Comparison of ENCODE assay signal across 18 cellular contexts in the genomic region with DNA sequence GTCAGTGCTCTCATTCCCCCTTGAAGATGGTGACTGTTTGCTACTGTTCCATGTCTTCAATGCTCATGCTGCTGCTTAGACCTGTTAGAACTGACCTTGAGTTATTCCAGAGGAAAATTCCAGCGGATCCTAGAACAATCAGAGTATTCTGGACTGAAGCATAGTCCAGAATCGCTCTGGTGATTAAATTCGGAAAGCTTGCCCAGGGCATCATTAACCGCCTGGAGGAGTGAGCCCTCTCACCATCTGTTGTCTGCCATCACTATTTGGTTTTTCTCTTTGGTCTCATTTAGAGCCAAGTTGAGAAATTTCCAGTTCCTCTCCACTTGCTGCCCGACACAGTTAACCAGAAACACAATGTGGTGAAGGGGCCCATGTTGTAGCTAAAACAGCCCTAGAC.
DNase-seq lines count a peak whose midpoint lies in the region; ATAC-seq and TF ChIP-seq lines count a peak whose summit lies in the region.
"Had no signal": no experiment of that assay in that cellular context is flagged by ENCODE, and none has a peak within 500 bp of the region (broad histone marks: within the 10 kb centered on the region; RNA-seq: fewer than 3 reads in every experiment).

No MANE protein-coding gene starts in this region.

- H3K9me3 Mint-ChIP-seq in H9 = peaks cover 13 to 14% of the 10 kb centered on the region in 2 experiments

- peak overlapping the region; percentile 78 for H2BK20ac ChIP-seq in H9 (ENCODE audit: low read depth, low read length, poor library complexity, severe bottlenecking)

- H3K36me3 Mint-ChIP-seq in H9 (ENCODE audit: insufficient read depth in 1 of 3, low read depth in 3 of 3) = peaks cover 0 to 15% (median 9%) of the 10 kb centered on the region in 3 experiments; a peak in 6 of 7 replicates
- H3K36me3 Mint-ChIP-seq: CD4-positive, alpha-beta memory T cell had no signal

- POLR2A ChIA-PET in AG04450 (lab: Yijun Ruan, JAX) (interaction anchor here (0.8 kb wide), 1 partner anchor 49 kb away, joined by 4 read pairs; no protein-coding TSS in a partner anchor), SK-N-SH (lab: Yijun Ruan, JAX) (no interaction called here)

- TF ChIP-seq CTCF in AG04450 (IDR thresholded peaks at IDR 0.05; ENCODE audit: low read depth, low read length) = no peak
- no peak for TF ChIP-seq CTCF in H9 (conservative IDR thresholded peaks at IDR 0.05)
- TF ChIP-seq CTCF in foreskin keratinocyte (conservative IDR thresholded peaks at IDR 0.05) = no peak
- no peak for TF ChIP-seq CTCF in SK-N-SH (IDR thresholded peaks at IDR 0.05)

- ATAC-seq in foreskin keratinocyte = no peak

- H3K27ac ChIP-seq in AG04450 (ENCODE audit: low read depth, low read length) = peak overlapping the region; percentile 21
- no peak overlapping the region for H3K27ac ChIP-seq in H9 (ENCODE audit: insufficient read length, low read depth, low read length)
- no peak overlapping the region for H3K27ac ChIP-seq in foreskin keratinocyte
- H3K27ac ChIP-seq in SK-N-SH (ENCODE audit: low read depth in 2 of 2, low read length in 1 of 2) = no peak overlapping the region
- H3K27ac ChIP-seq: A549, BLaER1, KMS-11, Peyer's patch had no signal

- CTCF ChIA-PET in AG04450 (lab: Charles Lee) (no interaction called here), SK-N-SH (lab: Yijun Ruan, JAX) (interaction anchor here (2.9 kb wide), 1 partner anchor 12 kb away, joined by 12 read pairs; no protein-coding TSS in a partner anchor)

- H4K20me1 ChIP-seq in H9 (ENCODE audit: control insufficient read depth, insufficient read depth, insufficient read length) = no peaks in the 10 kb centered on the region
- H4K20me1 ChIP-seq in SK-N-SH (ENCODE audit: insufficient read depth) = no peaks in the 10 kb centered on the region
- H4K20me1 ChIP-seq: BLaER1 had no signal

- H3K18ac ChIP-seq in H9 (ENCODE audit: insufficient read length, low read depth, low read length) = no peak overlapping the region

- no peaks in the 10 kb centered on the region for H3K79me1 ChIP-seq in H9 (ENCODE audit: insufficient read depth, low read depth, low read length, poor library complexity, severe bottlenecking)

- H3K4me3 ChIP-seq in AG04450 (ENCODE audit: low read depth, low read length) (no peak overlapping the region), SK-N-SH (ENCODE audit: low read depth in 2 of 2, low read length in 1 of 2) (no peak overlapping the region)
- H3K4me3 ChIP-seq: A549, BLaER1, Peyer's patch had no signal

- H3K36me3 ChIP-seq in SK-N-SH (replicated peaks in 1 of 2; ENCODE audit: control insufficient read depth in 1 of 2, insufficient read depth in 2 of 2, low read length in 1 of 2) = no peaks in the 10 kb centered on the region
- H3K36me3 ChIP-seq: BLaER1, Peyer's patch had no signal

- H3F3A ChIP-seq in SK-N-SH (replicated peaks; ENCODE audit: insufficient read depth) = no peaks in the 10 kb centered on the region

- no peak overlapping the region for H4K5ac ChIP-seq in H9 (ENCODE audit: insufficient read length, low read depth, low read length)

- H2AK5ac ChIP-seq in H9 (ENCODE audit: insufficient read length, low read length) = no peak overlapping the region

- H3K4me1 ChIP-seq in H9 (ENCODE audit: insufficient read depth, low read length) (no peaks in the 10 kb centered on the region; the same call in 1 of the 2 replicates), foreskin keratinocyte (no peaks in the 10 kb centered on the region), SK-N-SH (ENCODE audit: control insufficient read depth in 1 of 2, insufficient read depth in 2 of 2, low read depth in 1 of 2, low read length in 1 of 2) (no peaks in the 10 kb centered on the region; a peak in 1 of 4 replicates)
- H3K4me1 ChIP-seq: Peyer's patch had no signal

- H3K4me2 ChIP-seq in H9 (ENCODE audit: insufficient read depth, insufficient read length, low read length) (no peak overlapping the region), SK-N-SH (no peak overlapping the region)
- H3K4me2 ChIP-seq: A549, BLaER1, KMS-11 had no signal

- H3K56ac ChIP-seq in H9 (ENCODE audit: insufficient read length, low read depth, low read length) = no peak overlapping the region

- H3K9ac ChIP-seq in H9 (ENCODE audit: extremely low read depth, insufficient read length, low read length) (no peak overlapping the region), SK-N-SH (no peak overlapping the region)
- H3K9ac ChIP-seq: BLaER1, KMS-11 had no signal

- no peak overlapping the region for H3K23ac ChIP-seq in H9 (ENCODE audit: insufficient read length, low read depth, low read length)

- H3K79me2 ChIP-seq in H9 (ENCODE audit: insufficient read depth, low read length) = no peaks in the 10 kb centered on the region
- no peaks in the 10 kb centered on the region for H3K79me2 ChIP-seq in SK-N-SH (ENCODE audit: insufficient read depth)

- no peak overlapping the region for H3K4ac ChIP-seq in H9 (ENCODE audit: low read depth, low read length)

- no peaks in the 10 kb centered on the region for H3K23me2 ChIP-seq in H9 (ENCODE audit: insufficient read length, low read depth, low read length, poor library complexity, severe bottlenecking)

- no peaks in the 10 kb centered on the region for H3K27me3 ChIP-seq in AG04450 (ENCODE audit: control insufficient read depth, insufficient read depth, low read length)
- no peaks in the 10 kb centered on the region for H3K27me3 ChIP-seq in H9 (ENCODE audit: insufficient read depth, low read length)
- no peaks in the 10 kb centered on the region for H3K27me3 ChIP-seq in foreskin keratinocyte
- no peaks in the 10 kb centered on the region for H3K27me3 ChIP-seq in SK-N-SH (ENCODE audit: insufficient read depth)
- H3K27me3 ChIP-seq: BLaER1, Peyer's patch had no signal

- H2BK120ac ChIP-seq in H9 (ENCODE audit: low read depth, low read length, poor library complexity, severe bottlenecking) = no peak overlapping the region

- no peak for TF ChIP-seq RAD21 in SK-N-SH (IDR thresholded peaks at IDR 0.05; ENCODE audit: low read length)

- H3K27ac Mint-ChIP-seq in H9 = 0 out of 7 replicates have a peak overlapping the region, but pooled peaks of 1 of the 3 experiments have one; percentile 66

- no peaks in the 10 kb centered on the region for H3K27me3 Mint-ChIP-seq in H9 (ENCODE audit: low read depth)
- H3K27me3 Mint-ChIP-seq: CD4-positive, alpha-beta memory T cell had no signal

- H3K9me3 ChIP-seq in AG04450 (ENCODE audit: control insufficient read depth, insufficient read depth, low read length) (peaks cover 10% of the 10 kb centered on the region), H9 (ENCODE audit: control insufficient read depth, low read depth, low read length) (no peaks in the 10 kb centered on the region), SK-N-SH (no peaks in the 10 kb centered on the region)
- H3K9me3 ChIP-seq: A549 had no signal

- no peak overlapping the region for H3T11ph ChIP-seq in H9 (ENCODE audit: low read length)

- no peak for TF ChIP-seq EP300 in SK-N-SH (IDR thresholded peaks at IDR 0.05; ENCODE audit: borderline replicate concordance in 1 of 2, low read depth in 1 of 2, low read length in 1 of 2)

- no peak overlapping the region for H2BK12ac ChIP-seq in H9 (ENCODE audit: insufficient read length, low read depth, low read length)

- H3K4me1 Mint-ChIP-seq in H9 = peaks cover 20 to 23% of the 10 kb centered on the region in 2 experiments
- H3K4me1 Mint-ChIP-seq: CD4-positive, alpha-beta memory T cell had no signal

- no peak overlapping the region for H2BK15ac ChIP-seq in H9 (ENCODE audit: low read depth, low read length)

- WGBS in H9 (ENCODE audit: extremely low coverage, insufficient read length, low lambda C conversion rate) = no CpG with 5 or more reads among the region's 5 CpGs
- 90% methylated on average over 5 of the region's 5 CpGs for WGBS in SK-N-SH (ENCODE audit: low lambda C conversion rate)

- H2AFZ ChIP-seq in H9 (ENCODE audit: low read length) (no peak overlapping the region), SK-N-SH (ENCODE audit: low read depth) (no peak overlapping the region)

- H2BK5ac ChIP-seq in H9 (ENCODE audit: insufficient read length, low read length) = no peak overlapping the region

- H4K91ac ChIP-seq in H9 (ENCODE audit: insufficient read length, low read depth, low read length) = no peak overlapping the region

- no peak overlapping the region for H4K8ac ChIP-seq in H9 (replicated peaks; ENCODE audit: insufficient read length, low read depth, low read length)

- H3K4me3 Mint-ChIP-seq in H9 = no peak overlapping the region
- H3K4me3 Mint-ChIP-seq: CD4-positive, alpha-beta memory T cell had no signal

- DNase-seq in AG04450 (ENCODE audit: low read depth, low spot score) (no peak), H9 (no peak), NCI-H69 (lab: John Stamatoyannopoulos, UW) (peak; percentile 27), cerebellum (ENCODE audit: low spot score) (peak; percentile 84), foreskin keratinocyte (no peak), kidney glomerular epithelial cell (lab: John Stamatoyannopoulos, UW) (no peak), SK-N-SH (no peak)
- DNase-seq in stimulated activated CD4-positive, alpha-beta T cell treated with anti-CD3 and anti-CD28 coated beads, Interleukin-12 subunit alpha, Interleukin-12 subunit beta, amount 100 ng/mL, for 4 hours = no peak
- DNase-seq: CD4-positive, alpha-beta memory T cell; DMS53; EL; GOT3; NCI-H1417 treated with DMSO at 0.1 percent for 48 hours; NCI-H2029; Peyer's patch had no signal

- no peak overlapping the region for H3K14ac ChIP-seq in H9 (ENCODE audit: insufficient read depth, low read length)

- H3K9me2 ChIP-seq in SK-N-SH = no peaks in the 10 kb centered on the region

TF ChIP-seq in SK-N-SH, 30 proteins besides CTCF, POLR2A, EP300 and RAD21 (continues in another document):
- TF ChIP-seq MAX (IDR thresholded peaks at IDR 0.05; ENCODE audit: low read depth) = no peak

Comparison
In these comparisons a context has a peak if more than half of its experiments do, and no peak if none do; other contexts are left out.
1. DNase-seq: peak in NCI-H69 (single experiment) and cerebellum (single experiment); none in AG04450 (single experiment), H9 (single experiment), stimulated activated CD4-positive, alpha-beta T cell treated with anti-CD3 and anti-CD28 coated beads, Interleukin-12 subunit alpha, Interleukin-12 subunit beta, amount 100 ng/mL, for 4 hours (single experiment), foreskin keratinocyte (0 of 2), kidney glomerular epithelial cell (single experiment) and SK-N-SH (single experiment).